1 cellular context compared by ENCODE assay signal in genomic region chr19:13020002-13020414, GRCh38.
TF ChIP-seq lines count a peak whose summit lies in the region.

No MANE protein-coding gene starts in this region.

TF ChIP-seq in SK-N-SH treated with all-trans-retinoic acid at 6 μM for 48 hours, 23 proteins besides CTCF, POLR2A, EP300 and RAD21 (continued from another document):
- TF ChIP-seq OSR1 (CRISPR knock-in tag; IDR thresholded peaks at IDR 0.05), result no peak
- TF ChIP-seq, protein P1, sequence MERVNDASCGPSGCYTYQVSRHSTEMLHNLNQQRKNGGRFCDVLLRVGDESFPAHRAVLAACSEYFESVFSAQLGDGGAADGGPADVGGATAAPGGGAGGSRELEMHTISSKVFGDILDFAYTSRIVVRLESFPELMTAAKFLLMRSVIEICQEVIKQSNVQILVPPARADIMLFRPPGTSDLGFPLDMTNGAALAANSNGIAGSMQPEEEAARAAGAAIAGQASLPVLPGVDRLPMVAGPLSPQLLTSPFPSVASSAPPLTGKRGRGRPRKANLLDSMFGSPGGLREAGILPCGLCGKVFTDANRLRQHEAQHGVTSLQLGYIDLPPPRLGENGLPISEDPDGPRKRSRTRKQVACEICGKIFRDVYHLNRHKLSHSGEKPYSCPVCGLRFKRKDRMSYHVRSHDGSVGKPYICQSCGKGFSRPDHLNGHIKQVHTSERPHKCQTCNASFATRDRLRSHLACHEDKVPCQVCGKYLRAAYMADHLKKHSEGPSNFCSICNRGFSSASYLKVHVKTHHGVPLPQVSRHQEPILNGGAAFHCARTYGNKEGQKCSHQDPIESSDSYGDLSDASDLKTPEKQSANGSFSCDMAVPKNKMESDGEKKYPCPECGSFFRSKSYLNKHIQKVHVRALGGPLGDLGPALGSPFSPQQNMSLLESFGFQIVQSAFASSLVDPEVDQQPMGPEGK (CRISPR knock-in tag; IDR thresholded peaks at IDR 0.05; ENCODE audit: borderline replicate concordance), result no peak
- TF ChIP-seq ZFP30 (CRISPR knock-in tag; IDR thresholded peaks at IDR 0.05), result no peak
TF ChIP-seq in SK-N-SH treated with all-trans-retinoic acid at 6 μM for 48 hours: peak in this region for 0.
